Comparison of ENCODE assay signal across 1 cellular context in genomic region chr7:47734287-47734948, GRCh38.
TF ChIP-seq lines count a peak whose summit lies in the region.

No MANE protein-coding gene starts in this region.

TF ChIP-seq in WTC11, 78 proteins besides CTCF, POLR2A, EP300 and RAD21 (continued from another document):
- TF ChIP-seq, protein P1, sequence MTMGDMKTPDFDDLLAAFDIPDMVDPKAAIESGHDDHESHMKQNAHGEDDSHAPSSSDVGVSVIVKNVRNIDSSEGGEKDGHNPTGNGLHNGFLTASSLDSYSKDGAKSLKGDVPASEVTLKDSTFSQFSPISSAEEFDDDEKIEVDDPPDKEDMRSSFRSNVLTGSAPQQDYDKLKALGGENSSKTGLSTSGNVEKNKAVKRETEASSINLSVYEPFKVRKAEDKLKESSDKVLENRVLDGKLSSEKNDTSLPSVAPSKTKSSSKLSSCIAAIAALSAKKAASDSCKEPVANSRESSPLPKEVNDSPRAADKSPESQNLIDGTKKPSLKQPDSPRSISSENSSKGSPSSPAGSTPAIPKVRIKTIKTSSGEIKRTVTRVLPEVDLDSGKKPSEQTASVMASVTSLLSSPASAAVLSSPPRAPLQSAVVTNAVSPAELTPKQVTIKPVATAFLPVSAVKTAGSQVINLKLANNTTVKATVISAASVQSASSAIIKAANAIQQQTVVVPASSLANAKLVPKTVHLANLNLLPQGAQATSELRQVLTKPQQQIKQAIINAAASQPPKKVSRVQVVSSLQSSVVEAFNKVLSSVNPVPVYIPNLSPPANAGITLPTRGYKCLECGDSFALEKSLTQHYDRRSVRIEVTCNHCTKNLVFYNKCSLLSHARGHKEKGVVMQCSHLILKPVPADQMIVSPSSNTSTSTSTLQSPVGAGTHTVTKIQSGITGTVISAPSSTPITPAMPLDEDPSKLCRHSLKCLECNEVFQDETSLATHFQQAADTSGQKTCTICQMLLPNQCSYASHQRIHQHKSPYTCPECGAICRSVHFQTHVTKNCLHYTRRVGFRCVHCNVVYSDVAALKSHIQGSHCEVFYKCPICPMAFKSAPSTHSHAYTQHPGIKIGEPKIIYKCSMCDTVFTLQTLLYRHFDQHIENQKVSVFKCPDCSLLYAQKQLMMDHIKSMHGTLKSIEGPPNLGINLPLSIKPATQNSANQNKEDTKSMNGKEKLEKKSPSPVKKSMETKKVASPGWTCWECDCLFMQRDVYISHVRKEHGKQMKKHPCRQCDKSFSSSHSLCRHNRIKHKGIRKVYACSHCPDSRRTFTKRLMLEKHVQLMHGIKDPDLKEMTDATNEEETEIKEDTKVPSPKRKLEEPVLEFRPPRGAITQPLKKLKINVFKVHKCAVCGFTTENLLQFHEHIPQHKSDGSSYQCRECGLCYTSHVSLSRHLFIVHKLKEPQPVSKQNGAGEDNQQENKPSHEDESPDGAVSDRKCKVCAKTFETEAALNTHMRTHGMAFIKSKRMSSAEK (CRISPR knock-in tag; IDR thresholded peaks at IDR 0.05; ENCODE audit: borderline replicate concordance): no peak
- TF ChIP-seq, protein P2, sequence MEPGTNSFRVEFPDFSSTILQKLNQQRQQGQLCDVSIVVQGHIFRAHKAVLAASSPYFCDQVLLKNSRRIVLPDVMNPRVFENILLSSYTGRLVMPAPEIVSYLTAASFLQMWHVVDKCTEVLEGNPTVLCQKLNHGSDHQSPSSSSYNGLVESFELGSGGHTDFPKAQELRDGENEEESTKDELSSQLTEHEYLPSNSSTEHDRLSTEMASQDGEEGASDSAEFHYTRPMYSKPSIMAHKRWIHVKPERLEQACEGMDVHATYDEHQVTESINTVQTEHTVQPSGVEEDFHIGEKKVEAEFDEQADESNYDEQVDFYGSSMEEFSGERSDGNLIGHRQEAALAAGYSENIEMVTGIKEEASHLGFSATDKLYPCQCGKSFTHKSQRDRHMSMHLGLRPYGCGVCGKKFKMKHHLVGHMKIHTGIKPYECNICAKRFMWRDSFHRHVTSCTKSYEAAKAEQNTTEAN (CRISPR knock-in tag; IDR thresholded peaks at IDR 0.05): no peak
- no peak for TF ChIP-seq ATF1 (CRISPR knock-in tag; IDR thresholded peaks at IDR 0.05)
- TF ChIP-seq NFE2L1 (CRISPR knock-in tag; IDR thresholded peaks at IDR 0.05): no peak
- TF ChIP-seq GABPB1 (CRISPR knock-in tag; IDR thresholded peaks at IDR 0.05): peak; percentile 60
- no peak for TF ChIP-seq ZNF423 (CRISPR knock-in tag; IDR thresholded peaks at IDR 0.05)
